12 cellular contexts compared by ENCODE assay signal in the genomic region with DNA sequence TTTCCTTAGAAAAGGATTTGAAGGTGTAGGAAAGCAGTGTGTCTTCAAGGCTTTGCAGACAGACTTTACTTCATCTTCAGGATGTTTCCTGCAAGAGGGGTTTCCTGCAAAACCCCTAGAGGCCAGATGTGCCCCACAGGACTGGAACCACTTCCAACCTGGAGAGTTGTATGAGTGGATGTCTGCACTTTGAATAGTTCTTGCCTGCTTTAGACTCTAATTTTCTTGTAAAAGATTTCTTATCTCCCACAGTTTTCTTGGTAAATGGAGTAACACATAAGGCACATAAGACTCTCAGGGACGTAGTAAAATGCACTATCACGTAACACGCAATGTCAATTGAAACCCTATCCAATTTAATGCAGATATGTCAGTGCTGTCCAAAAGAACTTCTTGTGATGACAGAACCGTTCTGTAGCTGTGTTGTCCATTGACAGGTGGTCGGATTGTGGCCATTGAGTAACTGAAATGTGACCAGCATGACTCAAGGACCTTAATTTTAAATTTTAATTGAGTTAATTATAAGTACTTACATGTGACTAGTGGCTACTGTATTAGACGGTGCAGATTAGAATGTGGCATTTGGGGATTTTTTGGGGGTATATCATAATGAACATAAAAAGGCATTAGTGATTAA.
A peak's percentile ranks its signal among the peaks of the same experiment; 100 is the strongest.
DNase-seq lines count a peak whose midpoint lies in the region; ATAC-seq and TF ChIP-seq lines count a peak whose summit lies in the region.
"Had no signal": no experiment of that assay in that cellular context is flagged by ENCODE, and none has a peak within 500 bp of the region (broad histone marks: within the 10 kb centered on the region; RNA-seq: fewer than 3 reads in every experiment).

No MANE protein-coding gene starts in this region.

- H3K4me2 ChIP-seq in neural progenitor cell = peak overlapping the region; percentile 0

- H3K27me3 ChIP-seq in body of pancreas = no peaks in the 10 kb centered on the region
- H3K27me3 ChIP-seq in neural progenitor cell = no peaks in the 10 kb centered on the region
- no peaks in the 10 kb centered on the region for H3K27me3 ChIP-seq in right atrium auricular region
- H3K27me3 ChIP-seq: suprapubic skin had no signal

- ATAC-seq in HG02678 (IDR thresholded peaks at IDR 0.05; ENCODE audit: unreplicated experiment) = peak; percentile 12
- ATAC-seq in body of pancreas = no peak
- ATAC-seq in HG03175 (IDR thresholded peaks at IDR 0.05; ENCODE audit: unreplicated experiment) = no peak

- peaks cover 2% of the 10 kb centered on the region for H3K27me3 Mint-ChIP-seq in neural progenitor cell (ENCODE audit: insufficient read depth, low read depth)
- H3K27me3 Mint-ChIP-seq: activated CD4-positive, alpha-beta memory T cell treated with anti-CD3 and anti-CD28 coated beads, Interleukin-2, amount 10 ng/mL, durations not matched to agents 7 days and 5 days; CD4-positive, alpha-beta memory T cell had no signal

- H3K36me3 Mint-ChIP-seq in neural progenitor cell = peaks cover 12% of the 10 kb centered on the region
- H3K36me3 Mint-ChIP-seq: CD4-positive, alpha-beta memory T cell had no signal

- H4K20me1 ChIP-seq in neural progenitor cell (ENCODE audit: low read depth) = peaks cover 89% of the 10 kb centered on the region

- H3K9ac ChIP-seq in neural progenitor cell = no peak overlapping the region

- H3K27ac Mint-ChIP-seq in neural progenitor cell = peak overlapping the region; percentile 34
- H3K27ac Mint-ChIP-seq: activated CD4-positive, alpha-beta memory T cell treated with anti-CD3 and anti-CD28 coated beads, Interleukin-2, amount 10 ng/mL, durations not matched to agents 7 days and 5 days; T-helper 2 cell treated with Interferon-gamma antibody and Interleukin-4, amounts not matched to agents 5 μg/mL and 100 μg/mL, for 36 hours had no signal

- H3K36me3 ChIP-seq in body of pancreas (replicated peaks in 1 of 2; ENCODE audit: insufficient read depth in 1 of 2, low read depth in 2 of 2) (no peaks in the 10 kb centered on the region), neural progenitor cell (no peaks in the 10 kb centered on the region), right atrium auricular region (no peaks in the 10 kb centered on the region)
- H3K36me3 ChIP-seq: suprapubic skin had no signal

- H3K4me3 ChIP-seq in GM12864 (ENCODE audit: low read depth, low read length) = no peak overlapping the region
- H3K4me3 ChIP-seq in body of pancreas = no peak overlapping the region
- H3K4me3 ChIP-seq in neural progenitor cell = no peak overlapping the region
- H3K4me3 ChIP-seq in right atrium auricular region = no peak overlapping the region
- H3K4me3 ChIP-seq: suprapubic skin had no signal

- TF ChIP-seq POLR2A in body of pancreas (IDR thresholded peaks at IDR 0.05) = no peak

- H3K9me3 ChIP-seq in body of pancreas (no peaks in the 10 kb centered on the region), neural progenitor cell (ENCODE audit: low read depth) (no peaks in the 10 kb centered on the region), right atrium auricular region (no peaks in the 10 kb centered on the region)
- H3K9me3 ChIP-seq: suprapubic skin had no signal

- peak overlapping the region in 3 of 4 donors; percentile 33 to 63 (median 41) for H3K27ac ChIP-seq in body of pancreas
- no peak overlapping the region for H3K27ac ChIP-seq in neural progenitor cell
- no peak overlapping the region for H3K27ac ChIP-seq in right atrium auricular region
- H3K27ac ChIP-seq: suprapubic skin had no signal

- intact Hi-C loops in body of pancreas (cut with DNase I) = no loop called here

- H3K79me2 ChIP-seq in neural progenitor cell (ENCODE audit: low read depth) = peaks cover 100% of the 10 kb centered on the region

- DNase-seq in GM12864 (ENCODE audit: low read depth) (no peak), body of pancreas (no peak), neural progenitor cell (ENCODE audit: low spot score) (no peak), NCI-H2227 treated with DMSO at 0.1 percent for 48 hours (lab: John Stamatoyannopoulos, UW) (no peak), right atrium auricular region (ENCODE audit: low spot score) (no peak)
- DNase-seq: Karpas-422 had no signal

- peaks cover 53% of the 10 kb centered on the region for H3K4me1 ChIP-seq in body of pancreas
- peaks cover 43% of the 10 kb centered on the region for H3K4me1 ChIP-seq in neural progenitor cell
- H3K4me1 ChIP-seq in right atrium auricular region = peaks cover 0 to 55% of the 10 kb centered on the region in 2 donors

- H3K4me3 Mint-ChIP-seq in neural progenitor cell = no peak overlapping the region
- H3K4me3 Mint-ChIP-seq: activated CD4-positive, alpha-beta memory T cell treated with anti-CD3 and anti-CD28 coated beads, Interleukin-2, amount 10 ng/mL, durations not matched to agents 7 days and 5 days had no signal

- H3F3A ChIP-seq in neural progenitor cell (ENCODE audit: low read depth) = peaks cover 14% of the 10 kb centered on the region

- TF ChIP-seq CTCF in GM12864 (IDR thresholded peaks at IDR 0.05; ENCODE audit: low read depth, low read length, missing control alignments) (peak; percentile 1), body of pancreas (IDR thresholded peaks at IDR 0.05) (no peak), neural progenitor cell (IDR thresholded peaks at IDR 0.05) (no peak), right atrium auricular region (IDR thresholded peaks at IDR 0.05) (peak in 1 of 2 donors; percentile 7)

- H2AFZ ChIP-seq in neural progenitor cell (replicated peaks) = no peak overlapping the region

- peaks cover 7% of the 10 kb centered on the region for H3K9me3 Mint-ChIP-seq in neural progenitor cell
- H3K9me3 Mint-ChIP-seq: activated CD4-positive, alpha-beta memory T cell treated with anti-CD3 and anti-CD28 coated beads, Interleukin-2, amount 10 ng/mL, durations not matched to agents 7 days and 5 days; CD4-positive, alpha-beta memory T cell; T-helper 2 cell treated with Interferon-gamma antibody and Interleukin-4, amounts not matched to agents 5 μg/mL and 100 μg/mL, for 36 hours had no signal

- WGBS in body of pancreas, 2 donors = 62 to 67% methylated on average over 6 of the region's 6 CpGs

- peaks cover 37% of the 10 kb centered on the region for H3K4me1 Mint-ChIP-seq in neural progenitor cell

Comparison
In these comparisons a context has a peak if more than half of its experiments do, and no peak if none do; other contexts are left out.
1. H3K27ac ChIP-seq: peak in body of pancreas (3 of 4); none in neural progenitor cell (single experiment) and right atrium auricular region (0 of 2).